1 cellular context compared by ENCODE assay signal in the genomic region with DNA sequence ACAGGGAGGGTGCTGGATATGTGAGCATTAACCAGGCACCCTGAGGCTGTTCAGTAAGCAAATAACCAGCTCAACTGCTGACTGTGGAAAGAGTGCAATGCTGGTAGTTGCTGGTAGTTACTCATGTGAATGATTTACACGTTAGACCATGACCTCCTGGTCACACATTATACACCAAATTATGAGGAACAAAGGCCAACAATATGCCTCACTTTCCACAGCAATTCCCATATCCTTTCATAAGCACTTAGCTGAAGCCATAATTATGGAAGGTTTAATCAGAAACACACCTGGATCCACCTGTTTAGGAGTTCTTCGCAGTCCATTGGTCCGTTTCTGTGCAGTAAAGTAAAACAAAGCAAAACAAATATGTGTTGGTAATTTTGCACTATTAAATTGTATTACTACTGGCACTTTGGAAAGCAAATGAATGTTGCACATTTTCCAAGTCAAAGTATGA.
A peak's percentile ranks its signal among the peaks of the same experiment; 100 is the strongest.
TF ChIP-seq lines count a peak whose summit lies in the region.

No MANE protein-coding gene starts in this region.

TF ChIP-seq in HepG2, 621 proteins besides CTCF, POLR2A, EP300 and RAD21 (continued from another document and continues in another):
- TF ChIP-seq, protein P1, sequence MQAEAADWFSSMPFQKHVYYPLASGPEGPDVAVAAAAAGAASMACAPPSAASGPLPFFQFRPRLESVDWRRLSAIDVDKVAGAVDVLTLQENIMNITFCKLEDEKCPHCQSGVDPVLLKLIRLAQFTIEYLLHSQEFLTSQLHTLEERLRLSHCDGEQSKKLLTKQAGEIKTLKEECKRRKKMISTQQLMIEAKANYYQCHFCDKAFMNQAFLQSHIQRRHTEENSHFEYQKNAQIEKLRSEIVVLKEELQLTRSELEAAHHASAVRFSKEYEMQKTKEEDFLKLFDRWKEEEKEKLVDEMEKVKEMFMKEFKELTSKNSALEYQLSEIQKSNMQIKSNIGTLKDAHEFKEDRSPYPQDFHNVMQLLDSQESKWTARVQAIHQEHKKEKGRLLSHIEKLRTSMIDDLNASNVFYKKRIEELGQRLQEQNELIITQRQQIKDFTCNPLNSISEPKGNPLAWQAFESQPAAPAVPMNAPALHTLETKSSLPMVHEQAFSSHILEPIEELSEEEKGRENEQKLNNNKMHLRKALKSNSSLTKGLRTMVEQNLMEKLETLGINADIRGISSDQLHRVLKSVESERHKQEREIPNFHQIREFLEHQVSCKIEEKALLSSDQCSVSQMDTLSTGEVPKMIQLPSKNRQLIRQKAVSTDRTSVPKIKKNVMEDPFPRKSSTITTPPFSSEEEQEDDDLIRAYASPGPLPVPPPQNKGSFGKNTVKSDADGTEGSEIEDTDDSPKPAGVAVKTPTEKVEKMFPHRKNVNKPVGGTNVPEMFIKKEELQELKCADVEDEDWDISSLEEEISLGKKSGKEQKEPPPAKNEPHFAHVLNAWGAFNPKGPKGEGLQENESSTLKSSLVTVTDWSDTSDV (CRISPR knock-in tag; IDR thresholded peaks at IDR 0.05) = no peak
- TF ChIP-seq, protein P2, sequence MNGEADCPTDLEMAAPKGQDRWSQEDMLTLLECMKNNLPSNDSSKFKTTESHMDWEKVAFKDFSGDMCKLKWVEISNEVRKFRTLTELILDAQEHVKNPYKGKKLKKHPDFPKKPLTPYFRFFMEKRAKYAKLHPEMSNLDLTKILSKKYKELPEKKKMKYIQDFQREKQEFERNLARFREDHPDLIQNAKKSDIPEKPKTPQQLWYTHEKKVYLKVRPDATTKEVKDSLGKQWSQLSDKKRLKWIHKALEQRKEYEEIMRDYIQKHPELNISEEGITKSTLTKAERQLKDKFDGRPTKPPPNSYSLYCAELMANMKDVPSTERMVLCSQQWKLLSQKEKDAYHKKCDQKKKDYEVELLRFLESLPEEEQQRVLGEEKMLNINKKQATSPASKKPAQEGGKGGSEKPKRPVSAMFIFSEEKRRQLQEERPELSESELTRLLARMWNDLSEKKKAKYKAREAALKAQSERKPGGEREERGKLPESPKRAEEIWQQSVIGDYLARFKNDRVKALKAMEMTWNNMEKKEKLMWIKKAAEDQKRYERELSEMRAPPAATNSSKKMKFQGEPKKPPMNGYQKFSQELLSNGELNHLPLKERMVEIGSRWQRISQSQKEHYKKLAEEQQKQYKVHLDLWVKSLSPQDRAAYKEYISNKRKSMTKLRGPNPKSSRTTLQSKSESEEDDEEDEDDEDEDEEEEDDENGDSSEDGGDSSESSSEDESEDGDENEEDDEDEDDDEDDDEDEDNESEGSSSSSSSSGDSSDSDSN (CRISPR knock-in tag; IDR thresholded peaks at IDR 0.05) = no peak
- TF ChIP-seq, protein P3, sequence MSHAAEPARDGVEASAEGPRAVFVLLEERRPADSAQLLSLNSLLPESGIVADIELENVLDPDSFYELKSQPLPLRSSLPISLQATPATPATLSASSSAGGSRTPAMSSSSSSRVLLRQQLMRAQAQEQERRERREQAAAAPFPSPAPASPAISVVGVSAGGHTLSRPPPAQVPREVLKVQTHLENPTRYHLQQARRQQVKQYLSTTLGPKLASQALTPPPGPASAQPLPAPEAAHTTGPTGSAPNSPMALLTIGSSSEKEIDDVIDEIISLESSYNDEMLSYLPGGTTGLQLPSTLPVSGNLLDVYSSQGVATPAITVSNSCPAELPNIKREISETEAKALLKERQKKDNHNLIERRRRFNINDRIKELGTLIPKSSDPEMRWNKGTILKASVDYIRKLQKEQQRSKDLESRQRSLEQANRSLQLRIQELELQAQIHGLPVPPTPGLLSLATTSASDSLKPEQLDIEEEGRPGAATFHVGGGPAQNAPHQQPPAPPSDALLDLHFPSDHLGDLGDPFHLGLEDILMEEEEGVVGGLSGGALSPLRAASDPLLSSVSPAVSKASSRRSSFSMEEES (CRISPR knock-in tag; IDR thresholded peaks at IDR 0.05) = peak; percentile 62
- TF ChIP-seq, protein P4, sequence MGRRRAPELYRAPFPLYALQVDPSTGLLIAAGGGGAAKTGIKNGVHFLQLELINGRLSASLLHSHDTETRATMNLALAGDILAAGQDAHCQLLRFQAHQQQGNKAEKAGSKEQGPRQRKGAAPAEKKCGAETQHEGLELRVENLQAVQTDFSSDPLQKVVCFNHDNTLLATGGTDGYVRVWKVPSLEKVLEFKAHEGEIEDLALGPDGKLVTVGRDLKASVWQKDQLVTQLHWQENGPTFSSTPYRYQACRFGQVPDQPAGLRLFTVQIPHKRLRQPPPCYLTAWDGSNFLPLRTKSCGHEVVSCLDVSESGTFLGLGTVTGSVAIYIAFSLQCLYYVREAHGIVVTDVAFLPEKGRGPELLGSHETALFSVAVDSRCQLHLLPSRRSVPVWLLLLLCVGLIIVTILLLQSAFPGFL (CRISPR knock-in tag; IDR thresholded peaks at IDR 0.05) = no peak
- TF ChIP-seq, protein P5, sequence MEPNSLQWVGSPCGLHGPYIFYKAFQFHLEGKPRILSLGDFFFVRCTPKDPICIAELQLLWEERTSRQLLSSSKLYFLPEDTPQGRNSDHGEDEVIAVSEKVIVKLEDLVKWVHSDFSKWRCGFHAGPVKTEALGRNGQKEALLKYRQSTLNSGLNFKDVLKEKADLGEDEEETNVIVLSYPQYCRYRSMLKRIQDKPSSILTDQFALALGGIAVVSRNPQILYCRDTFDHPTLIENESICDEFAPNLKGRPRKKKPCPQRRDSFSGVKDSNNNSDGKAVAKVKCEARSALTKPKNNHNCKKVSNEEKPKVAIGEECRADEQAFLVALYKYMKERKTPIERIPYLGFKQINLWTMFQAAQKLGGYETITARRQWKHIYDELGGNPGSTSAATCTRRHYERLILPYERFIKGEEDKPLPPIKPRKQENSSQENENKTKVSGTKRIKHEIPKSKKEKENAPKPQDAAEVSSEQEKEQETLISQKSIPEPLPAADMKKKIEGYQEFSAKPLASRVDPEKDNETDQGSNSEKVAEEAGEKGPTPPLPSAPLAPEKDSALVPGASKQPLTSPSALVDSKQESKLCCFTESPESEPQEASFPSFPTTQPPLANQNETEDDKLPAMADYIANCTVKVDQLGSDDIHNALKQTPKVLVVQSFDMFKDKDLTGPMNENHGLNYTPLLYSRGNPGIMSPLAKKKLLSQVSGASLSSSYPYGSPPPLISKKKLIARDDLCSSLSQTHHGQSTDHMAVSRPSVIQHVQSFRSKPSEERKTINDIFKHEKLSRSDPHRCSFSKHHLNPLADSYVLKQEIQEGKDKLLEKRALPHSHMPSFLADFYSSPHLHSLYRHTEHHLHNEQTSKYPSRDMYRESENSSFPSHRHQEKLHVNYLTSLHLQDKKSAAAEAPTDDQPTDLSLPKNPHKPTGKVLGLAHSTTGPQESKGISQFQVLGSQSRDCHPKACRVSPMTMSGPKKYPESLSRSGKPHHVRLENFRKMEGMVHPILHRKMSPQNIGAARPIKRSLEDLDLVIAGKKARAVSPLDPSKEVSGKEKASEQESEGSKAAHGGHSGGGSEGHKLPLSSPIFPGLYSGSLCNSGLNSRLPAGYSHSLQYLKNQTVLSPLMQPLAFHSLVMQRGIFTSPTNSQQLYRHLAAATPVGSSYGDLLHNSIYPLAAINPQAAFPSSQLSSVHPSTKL (CRISPR knock-in tag; IDR thresholded peaks at IDR 0.05) = peak; percentile 90
- TF ChIP-seq, protein P6, sequence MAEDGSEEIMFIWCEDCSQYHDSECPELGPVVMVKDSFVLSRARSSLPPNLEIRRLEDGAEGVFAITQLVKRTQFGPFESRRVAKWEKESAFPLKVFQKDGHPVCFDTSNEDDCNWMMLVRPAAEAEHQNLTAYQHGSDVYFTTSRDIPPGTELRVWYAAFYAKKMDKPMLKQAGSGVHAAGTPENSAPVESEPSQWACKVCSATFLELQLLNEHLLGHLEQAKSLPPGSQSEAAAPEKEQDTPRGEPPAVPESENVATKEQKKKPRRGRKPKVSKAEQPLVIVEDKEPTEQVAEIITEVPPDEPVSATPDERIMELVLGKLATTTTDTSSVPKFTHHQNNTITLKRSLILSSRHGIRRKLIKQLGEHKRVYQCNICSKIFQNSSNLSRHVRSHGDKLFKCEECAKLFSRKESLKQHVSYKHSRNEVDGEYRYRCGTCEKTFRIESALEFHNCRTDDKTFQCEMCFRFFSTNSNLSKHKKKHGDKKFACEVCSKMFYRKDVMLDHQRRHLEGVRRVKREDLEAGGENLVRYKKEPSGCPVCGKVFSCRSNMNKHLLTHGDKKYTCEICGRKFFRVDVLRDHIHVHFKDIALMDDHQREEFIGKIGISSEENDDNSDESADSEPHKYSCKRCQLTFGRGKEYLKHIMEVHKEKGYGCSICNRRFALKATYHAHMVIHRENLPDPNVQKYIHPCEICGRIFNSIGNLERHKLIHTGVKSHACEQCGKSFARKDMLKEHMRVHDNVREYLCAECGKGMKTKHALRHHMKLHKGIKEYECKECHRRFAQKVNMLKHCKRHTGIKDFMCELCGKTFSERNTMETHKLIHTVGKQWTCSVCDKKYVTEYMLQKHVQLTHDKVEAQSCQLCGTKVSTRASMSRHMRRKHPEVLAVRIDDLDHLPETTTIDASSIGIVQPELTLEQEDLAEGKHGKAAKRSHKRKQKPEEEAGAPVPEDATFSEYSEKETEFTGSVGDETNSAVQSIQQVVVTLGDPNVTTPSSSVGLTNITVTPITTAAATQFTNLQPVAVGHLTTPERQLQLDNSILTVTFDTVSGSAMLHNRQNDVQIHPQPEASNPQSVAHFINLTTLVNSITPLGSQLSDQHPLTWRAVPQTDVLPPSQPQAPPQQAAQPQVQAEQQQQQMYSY (CRISPR knock-in tag; IDR thresholded peaks at IDR 0.05) = no peak
- TF ChIP-seq, protein P7, sequence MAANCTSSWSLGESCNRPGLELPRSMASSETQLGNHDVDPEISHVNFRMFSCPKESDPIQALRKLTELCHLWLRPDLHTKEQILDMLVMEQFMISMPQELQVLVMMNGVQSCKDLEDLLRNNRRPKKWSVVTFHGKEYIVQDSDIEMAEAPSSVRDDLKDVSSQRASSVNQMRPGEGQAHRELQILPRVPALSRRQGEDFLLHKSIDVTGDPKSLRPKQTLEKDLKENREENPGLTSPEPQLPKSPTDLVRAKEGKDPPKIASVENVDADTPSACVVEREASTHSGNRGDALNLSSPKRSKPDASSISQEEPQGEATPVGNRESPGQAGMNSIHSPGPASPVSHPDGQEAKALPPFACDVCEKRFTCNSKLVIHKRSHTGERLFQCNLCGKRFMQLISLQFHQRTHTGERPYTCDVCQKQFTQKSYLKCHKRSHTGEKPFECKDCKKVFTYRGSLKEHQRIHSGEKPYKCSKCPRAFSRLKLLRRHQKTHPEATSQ (CRISPR knock-in tag; IDR thresholded peaks at IDR 0.05; ENCODE audit: borderline replicate concordance) = 0 out of 2 replicates have a peak, but pooled peaks have one; percentile 65
- TF ChIP-seq FOXO1 (CRISPR knock-in tag; IDR thresholded peaks at IDR 0.05) (peak; percentile 75; the same call in 1 of the 2 replicates), NKX3-1 (CRISPR knock-in tag; IDR thresholded peaks at IDR 0.05) (no peak), KAT8 (CRISPR knock-in tag; IDR thresholded peaks at IDR 0.05) (0 out of 2 replicates have a peak, but pooled peaks have one; percentile 29), KLF6 (CRISPR knock-in tag; IDR thresholded peaks at IDR 0.05) (0 out of 2 replicates have a peak, but pooled peaks have one; percentile 43), ZNF329 (CRISPR knock-in tag; IDR thresholded peaks at IDR 0.05; ENCODE audit: low read depth) (no peak), ZMYM4 (CRISPR knock-in tag; IDR thresholded peaks at IDR 0.05) (peak; percentile 90), HNF4G (IDR thresholded peaks at IDR 0.05; ENCODE audit: borderline replicate concordance, low read depth, low read length) (peak; percentile 43; the same call in 1 of the 2 replicates), HNF4G (CRISPR knock-in tag; IDR thresholded peaks at IDR 0.05; ENCODE audit: borderline replicate concordance, low read depth) (peak; percentile 56; the same call in 1 of the 2 replicates), PPARG (CRISPR knock-in tag; conservative IDR thresholded peaks at IDR 0.05) (peak; percentile 81), RFX1 (IDR thresholded peaks at IDR 0.05) (peak; percentile 32; the same call in 1 of the 2 replicates), ZNF274 (CRISPR knock-in tag; IDR thresholded peaks at IDR 0.05) (no peak)
- TF ChIP-seq, protein P8, sequence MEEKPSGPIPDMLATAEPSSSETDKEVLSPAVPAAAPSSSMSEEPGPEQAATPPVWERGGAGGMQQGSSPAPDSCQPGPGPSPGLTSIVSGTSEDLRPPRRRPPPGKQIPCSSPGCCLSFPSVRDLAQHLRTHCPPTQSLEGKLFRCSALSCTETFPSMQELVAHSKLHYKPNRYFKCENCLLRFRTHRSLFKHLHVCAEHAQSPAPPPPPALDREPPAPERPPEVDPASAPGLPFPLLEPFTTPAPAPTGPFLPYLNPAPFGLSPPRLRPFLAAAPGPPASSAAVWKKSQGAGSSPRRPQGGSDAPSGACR (CRISPR knock-in tag; IDR thresholded peaks at IDR 0.05) = no peak
- TF ChIP-seq, protein P9, sequence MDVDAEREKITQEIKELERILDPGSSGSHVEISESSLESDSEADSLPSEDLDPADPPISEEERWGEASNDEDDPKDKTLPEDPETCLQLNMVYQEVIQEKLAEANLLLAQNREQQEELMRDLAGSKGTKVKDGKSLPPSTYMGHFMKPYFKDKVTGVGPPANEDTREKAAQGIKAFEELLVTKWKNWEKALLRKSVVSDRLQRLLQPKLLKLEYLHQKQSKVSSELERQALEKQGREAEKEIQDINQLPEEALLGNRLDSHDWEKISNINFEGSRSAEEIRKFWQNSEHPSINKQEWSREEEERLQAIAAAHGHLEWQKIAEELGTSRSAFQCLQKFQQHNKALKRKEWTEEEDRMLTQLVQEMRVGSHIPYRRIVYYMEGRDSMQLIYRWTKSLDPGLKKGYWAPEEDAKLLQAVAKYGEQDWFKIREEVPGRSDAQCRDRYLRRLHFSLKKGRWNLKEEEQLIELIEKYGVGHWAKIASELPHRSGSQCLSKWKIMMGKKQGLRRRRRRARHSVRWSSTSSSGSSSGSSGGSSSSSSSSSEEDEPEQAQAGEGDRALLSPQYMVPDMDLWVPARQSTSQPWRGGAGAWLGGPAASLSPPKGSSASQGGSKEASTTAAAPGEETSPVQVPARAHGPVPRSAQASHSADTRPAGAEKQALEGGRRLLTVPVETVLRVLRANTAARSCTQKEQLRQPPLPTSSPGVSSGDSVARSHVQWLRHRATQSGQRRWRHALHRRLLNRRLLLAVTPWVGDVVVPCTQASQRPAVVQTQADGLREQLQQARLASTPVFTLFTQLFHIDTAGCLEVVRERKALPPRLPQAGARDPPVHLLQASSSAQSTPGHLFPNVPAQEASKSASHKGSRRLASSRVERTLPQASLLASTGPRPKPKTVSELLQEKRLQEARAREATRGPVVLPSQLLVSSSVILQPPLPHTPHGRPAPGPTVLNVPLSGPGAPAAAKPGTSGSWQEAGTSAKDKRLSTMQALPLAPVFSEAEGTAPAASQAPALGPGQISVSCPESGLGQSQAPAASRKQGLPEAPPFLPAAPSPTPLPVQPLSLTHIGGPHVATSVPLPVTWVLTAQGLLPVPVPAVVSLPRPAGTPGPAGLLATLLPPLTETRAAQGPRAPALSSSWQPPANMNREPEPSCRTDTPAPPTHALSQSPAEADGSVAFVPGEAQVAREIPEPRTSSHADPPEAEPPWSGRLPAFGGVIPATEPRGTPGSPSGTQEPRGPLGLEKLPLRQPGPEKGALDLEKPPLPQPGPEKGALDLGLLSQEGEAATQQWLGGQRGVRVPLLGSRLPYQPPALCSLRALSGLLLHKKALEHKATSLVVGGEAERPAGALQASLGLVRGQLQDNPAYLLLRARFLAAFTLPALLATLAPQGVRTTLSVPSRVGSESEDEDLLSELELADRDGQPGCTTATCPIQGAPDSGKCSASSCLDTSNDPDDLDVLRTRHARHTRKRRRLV (CRISPR knock-in tag; IDR thresholded peaks at IDR 0.05) = no peak
